ENCODE assay signal across 2 cellular contexts in genomic region chr11:113723706-113724246, GRCh38.
TF ChIP-seq lines count a peak whose summit lies in the region.

No MANE protein-coding gene starts in this region.

TF ChIP-seq in HepG2, 621 proteins besides CTCF, POLR2A, EP300 and RAD21:
- TF ChIP-seq SOX5 (CRISPR knock-in tag; IDR thresholded peaks at IDR 0.05; ENCODE audit: borderline replicate concordance) (peak; percentile 49; the same call in 1 of the 2 replicates), THAP11 (CRISPR knock-in tag; IDR thresholded peaks at IDR 0.05) (no peak), MAFK (conservative IDR thresholded peaks at IDR 0.05 in 1 of 2, IDR thresholded peaks at IDR 0.05 in 1 of 2; ENCODE audit: low read length in 2 of 2) (peak; percentile 12 to 31; a peak in 1 of 4 replicates), SOX13 (IDR thresholded peaks at IDR 0.05) (peak; percentile 19; the same call in 1 of the 2 replicates), SOX13 (CRISPR knock-in tag; conservative IDR thresholded peaks at IDR 0.05 in 1 of 2, IDR thresholded peaks at IDR 0.05 in 1 of 2) (peak in 1 of 2 experiments; percentile 64; a peak in 1 of 4 replicates), ADNP (CRISPR knock-in tag; IDR thresholded peaks at IDR 0.05) (no peak), TCF7 (IDR thresholded peaks at IDR 0.05; ENCODE audit: low read depth) (0 out of 2 replicates have a peak, but pooled peaks have one; percentile 48), MTA1 (CRISPR knock-in tag; IDR thresholded peaks at IDR 0.05; ENCODE audit: borderline replicate concordance) (no peak), SOX6 (IDR thresholded peaks at IDR 0.05) (no peak), SOX6 (CRISPR knock-in tag; IDR thresholded peaks at IDR 0.05) (peak; percentile 62; the same call in 1 of the 2 replicates), KDM1A (CRISPR knock-in tag; IDR thresholded peaks at IDR 0.05) (no peak)

TF ChIP-seq in HEK293T, 16 proteins besides CTCF, POLR2A, EP300 and RAD21:
- TF ChIP-seq FOXK2 (IDR thresholded peaks at IDR 0.05) (no peak), NFRKB (IDR thresholded peaks at IDR 0.05) (no peak), HDGF (IDR thresholded peaks at IDR 0.05; ENCODE audit: borderline replicate concordance) (no peak), FOXM1 (IDR thresholded peaks at IDR 0.05; ENCODE audit: borderline replicate concordance) (no peak), LEF1 (IDR thresholded peaks at IDR 0.05; ENCODE audit: borderline replicate concordance) (no peak), ARNT (IDR thresholded peaks at IDR 0.05) (no peak), ZNF384 (IDR thresholded peaks at IDR 0.05) (no peak), SUZ12 (IDR thresholded peaks at IDR 0.05) (no peak), SP1 (IDR thresholded peaks at IDR 0.05) (no peak), TARDBP (IDR thresholded peaks at IDR 0.05) (no peak), L3MBTL2 (conservative IDR thresholded peaks at IDR 0.05) (no peak), FOXA1 (IDR thresholded peaks at IDR 0.05) (no peak), PKNOX1 (IDR thresholded peaks at IDR 0.05) (no peak)
